ENCODE assay signal across 8 cellular contexts in genomic region chr10:49761789-49762565, GRCh38. TPM values are rescaled to one million over a fixed set of nuclear protein-coding genes. Genes with fewer than 3 reads are reported as not detected.
DNase-seq lines count a peak whose midpoint lies in the region; ATAC-seq and TF ChIP-seq lines count a peak whose summit lies in the region.

TSS of gene OGDHL (minus strand) at chr10:49762323. CDS start at chr10:49758592, 3,731 bp downstream.

- H3K36me3 Mint-ChIP-seq in activated T-cell treated with anti-CD3 and anti-CD28 coated beads, Interleukin-2, amount 50 U/mL, for 72 hours (ENCODE audit: insufficient read depth in 2 of 2): peaks cover 0 to 3% of the 10 kb centered on the region in 2 donors
- no peaks in the 10 kb centered on the region for H3K36me3 Mint-ChIP-seq in nephron (ENCODE audit: low read depth)

- H3K4me3 Mint-ChIP-seq in activated T-cell treated with anti-CD3 and anti-CD28 coated beads, Interleukin-2, amount 50 U/mL, for 72 hours: peak within 1 kb of the TSS; percentile 65 to 73
- peak within 1 kb of the TSS; percentile 75 to 81 (median 75) for H3K4me3 Mint-ChIP-seq in nephron

- no peak for TF ChIP-seq CTCF in nephron (IDR thresholded peaks at IDR 0.05; ENCODE audit: unreplicated experiment in 3 of 3)

- no peak within 1 kb of the TSS for H3K27ac Mint-ChIP-seq in activated T-cell treated with anti-CD3 and anti-CD28 coated beads, Interleukin-2, amount 50 U/mL, for 72 hours
- H3K27ac Mint-ChIP-seq in nephron: no peak within 1 kb of the TSS

- WGBS in thymus: 2% methylated on average over 80 of the region's 81 CpGs

- peaks cover 4% of the 10 kb centered on the region for H3K4me1 ChIP-seq in thymus (ENCODE audit: control insufficient read depth, insufficient read depth, low read length)

- no peaks in the 10 kb centered on the region for H3K9me3 ChIP-seq in thymus (ENCODE audit: control insufficient read depth)

- no peak within 1 kb of the TSS for H3K27ac ChIP-seq in thymus (ENCODE audit: low read depth)

- H3K27me3 ChIP-seq in thymus (ENCODE audit: control insufficient read depth, insufficient read depth): peaks cover 8% of the 10 kb centered on the region

- no peaks in the 10 kb centered on the region for H3K4me1 Mint-ChIP-seq in activated T-cell treated with anti-CD3 and anti-CD28 coated beads, Interleukin-2, amount 50 U/mL, for 72 hours (ENCODE audit: low read depth)
- no peaks in the 10 kb centered on the region for H3K4me1 Mint-ChIP-seq in nephron

- peak; percentile 84 for ATAC-seq in HG02885 (IDR thresholded peaks at IDR 0.05; ENCODE audit: poor library complexity, unreplicated experiment)
- peak; percentile 75 to 79 for ATAC-seq in activated T-cell treated with anti-CD3 and anti-CD28 coated beads, Interleukin-2, amount 50 U/mL, for 72 hours (replicated peaks in 1 of 2)

- H3K27me3 Mint-ChIP-seq in activated T-cell treated with anti-CD3 and anti-CD28 coated beads, Interleukin-2, amount 50 U/mL, for 72 hours (ENCODE audit: low read depth): peaks cover 36% of the 10 kb centered on the region
- H3K27me3 Mint-ChIP-seq in nephron (ENCODE audit: low read depth): peaks cover 26% of the 10 kb centered on the region

- H3K4me3 ChIP-seq in thymus (ENCODE audit: low read length): peak within 1 kb of the TSS; percentile 48

- peak; percentile 71 for DNase-seq in activated CD4-positive, alpha-beta T cell treated with anti-CD3 and anti-CD28 coated beads for 48 hours
- no peak for DNase-seq in activated CD4-positive, alpha-beta T cell treated with anti-CD3 and anti-CD28 coated beads, Interleukin-2, amount 50 U/mL, for 1 hour
- DNase-seq in NCI-H2227 (lab: John Stamatoyannopoulos, UW; ENCODE audit: unreplicated experiment) (peak; percentile 87), fibroblast of peridontal ligament (ENCODE audit: extremely low read depth) (peak; percentile 19)
- DNase-seq in activated T-cell treated with anti-CD3 and anti-CD28 coated beads, Interleukin-2, amount 50 U/mL, for 72 hours: peak; percentile 67 to 68

- H3K36me3 ChIP-seq in thymus (ENCODE audit: control insufficient read depth, insufficient read depth): no peaks in the 10 kb centered on the region

- no peaks in the 10 kb centered on the region for H3K9me3 Mint-ChIP-seq in activated T-cell treated with anti-CD3 and anti-CD28 coated beads, Interleukin-2, amount 50 U/mL, for 72 hours
- H3K9me3 Mint-ChIP-seq in nephron: peaks cover 7% of the 10 kb centered on the region

RNA-seq across cellular contexts. Expression of gene OGDHL, which starts in this region (rescaled TPM):
- total RNA-seq in activated T-cell treated with anti-CD3 and anti-CD28 coated beads, Interleukin-2, amount 50 U/mL, for 72 hours: under 1 TPM; 0.67 to 0.99 TPM
- polyA plus RNA-seq in thymus: 1.9 TPM

Comparison
In these comparisons a context has a peak if more than half of its experiments do, and no peak if none do; other contexts are left out.
1. Peak in DNase-seq and ATAC-seq in activated T-cell treated with anti-CD3 and anti-CD28 coated beads, Interleukin-2, amount 50 U/mL, for 72 hours; RNA of the gene not detected or under 1 TPM.